20 cellular contexts compared by ENCODE assay signal in genomic region chr9:36213387-36213786, GRCh38. TPM values are rescaled to one million over a fixed set of nuclear protein-coding genes. Genes with fewer than 3 reads are reported as not detected.
DNase-seq lines count a peak whose midpoint lies in the region; ATAC-seq and TF ChIP-seq lines count a peak whose summit lies in the region.
"Had no signal": no experiment of that assay in that cellular context is flagged by ENCODE, and none has a peak within 500 bp of the region (broad histone marks: within the 10 kb centered on the region; RNA-seq: fewer than 3 reads in every experiment).

No MANE protein-coding gene starts in this region.

- H3K9me3 Mint-ChIP-seq in activated CD4-positive, alpha-beta T cell treated with anti-CD3 and anti-CD28 coated beads, Interleukin-2, amount 10 ng/mL, durations not matched to agents 24 days and 14 days = no peaks in the 10 kb centered on the region
- no peaks in the 10 kb centered on the region for H3K9me3 Mint-ChIP-seq in stimulated activated memory B cell treated with anti-CD40 and anti-IgM and Interleukin-4, amounts not matched to agents 10 μg/mL and 1 μg/mL and 100 μg/mL, for 72 hours

- no peak for DNase-seq in activated CD4-positive, alpha-beta T cell treated with anti-CD3 and anti-CD28 coated beads, Interleukin-2, amount 10 ng/mL, durations not matched to agents 24 days and 14 days
- DNase-seq in activated CD4-positive, alpha-beta T cell treated with anti-CD3 and anti-CD28 coated beads, Interleukin-2, amount 50 U/mL, for 4 hours = no peak
- DNase-seq in right cardiac atrium (no peak), left ventricle myocardium superior (no peak), esophagus muscularis mucosa (ENCODE audit: extremely low spot score) (no peak), ovary (no peak)
- DNase-seq: activated CD4-positive, CD25-positive, alpha-beta regulatory T cell treated with anti-CD3 and anti-CD28 coated beads, Interleukin-2, amount 50 U/mL, for 72 hours; body of pancreas; colonic mucosa; head of caudate nucleus; left lung; mucosa of descending colon; NCI-H1417 treated with DMSO at 0.1 percent for 48 hours; NCI-H510A treated with DMSO at 0.1 percent for 48 hours had no signal

- H3K27ac ChIP-seq in right cardiac atrium (ENCODE audit: low read length) = peak overlapping the region; percentile 25
- H3K27ac ChIP-seq in esophagus muscularis mucosa (replicated peaks in 1 of 4) = peak overlapping the region in 3 of 4 donors; percentile 3 to 38 (median 24)
- peak overlapping the region in 1 of 2 donors; percentile 36 for H3K27ac ChIP-seq in ovary
- H3K27ac ChIP-seq: BLaER1, colonic mucosa, HL-60, left lung had no signal

- H3K36me3 ChIP-seq in esophagus muscularis mucosa (peaks cover 33 to 80% (median 64%) of the 10 kb centered on the region in 4 donors), ovary (no peaks in the 10 kb centered on the region)

- H3K4me1 Mint-ChIP-seq in activated CD4-positive, alpha-beta T cell treated with anti-CD3 and anti-CD28 coated beads, Interleukin-2, amount 10 ng/mL, durations not matched to agents 24 days and 14 days = peaks cover 51% of the 10 kb centered on the region
- H3K4me1 Mint-ChIP-seq in stimulated activated memory B cell treated with anti-CD40 and anti-IgM and Interleukin-4, amounts not matched to agents 10 μg/mL and 1 μg/mL and 100 μg/mL, for 72 hours = peaks cover 44% of the 10 kb centered on the region

- no peaks in the 10 kb centered on the region for H3K27me3 Mint-ChIP-seq in activated CD4-positive, alpha-beta T cell treated with anti-CD3 and anti-CD28 coated beads, Interleukin-2, amount 10 ng/mL, durations not matched to agents 24 days and 14 days
- H3K27me3 Mint-ChIP-seq in stimulated activated memory B cell treated with anti-CD40 and anti-IgM and Interleukin-4, amounts not matched to agents 10 μg/mL and 1 μg/mL and 100 μg/mL, for 72 hours = no peaks in the 10 kb centered on the region

- H3K27me3 ChIP-seq in right cardiac atrium (ENCODE audit: control insufficient read depth, insufficient read depth) = no peaks in the 10 kb centered on the region
- no peaks in the 10 kb centered on the region for H3K27me3 ChIP-seq in esophagus muscularis mucosa
- H3K27me3 ChIP-seq in ovary = no peaks in the 10 kb centered on the region
- H3K27me3 ChIP-seq: BLaER1, body of pancreas, colonic mucosa, left lung had no signal

- H3K4me1 ChIP-seq in right cardiac atrium (ENCODE audit: control insufficient read depth, insufficient read depth, low read length) = peaks cover 29% of the 10 kb centered on the region
- peaks cover 55 to 80% (median 68%) of the 10 kb centered on the region in 4 donors for H3K4me1 ChIP-seq in esophagus muscularis mucosa
- peaks cover 14% of the 10 kb centered on the region for H3K4me1 ChIP-seq in ovary (ENCODE audit: insufficient read depth)
- H3K4me1 ChIP-seq: colonic mucosa had no signal

- ATAC-seq in right cardiac atrium (no peak), left ventricle myocardium superior (no peak), GM19455 (IDR thresholded peaks at IDR 0.05; ENCODE audit: unreplicated experiment) (no peak)
- ATAC-seq in stimulated activated memory B cell treated with anti-CD40 and anti-IgM and Interleukin-4, amounts not matched to agents 10 μg/mL and 1 μg/mL and 100 μg/mL, for 72 hours = no peak
- ATAC-seq: body of pancreas, left lung, mucosa of descending colon, SK-N-SH treated with all-trans-retinoic acid at 6 μM for 48 hours had no signal

- H3K4me3 Mint-ChIP-seq in activated CD4-positive, alpha-beta T cell treated with anti-CD3 and anti-CD28 coated beads, Interleukin-2, amount 10 ng/mL, durations not matched to agents 24 days and 14 days = no peak overlapping the region
- no peak overlapping the region for H3K4me3 Mint-ChIP-seq in stimulated activated memory B cell treated with anti-CD40 and anti-IgM and Interleukin-4, amounts not matched to agents 10 μg/mL and 1 μg/mL and 100 μg/mL, for 72 hours

- no peak overlapping the region for H3K4me3 ChIP-seq in right cardiac atrium (ENCODE audit: low read length)
- H3K4me3 ChIP-seq in esophagus muscularis mucosa = no peak overlapping the region
- H3K4me3 ChIP-seq in ovary = no peak overlapping the region
- H3K4me3 ChIP-seq: BLaER1, body of pancreas, colonic mucosa, left lung, mucosa of descending colon had no signal

- no peaks in the 10 kb centered on the region for H3K9me3 ChIP-seq in right cardiac atrium (ENCODE audit: control insufficient read depth, low read length)
- no peaks in the 10 kb centered on the region for H3K9me3 ChIP-seq in esophagus muscularis mucosa
- no peaks in the 10 kb centered on the region for H3K9me3 ChIP-seq in ovary
- H3K9me3 ChIP-seq: BLaER1, body of pancreas, colonic mucosa, left lung, mucosa of descending colon had no signal

- TF ChIP-seq POLR2A in esophagus muscularis mucosa (IDR thresholded peaks at IDR 0.05; ENCODE audit: low read depth) = no peak
- TF ChIP-seq POLR2A in ovary (IDR thresholded peaks at IDR 0.05) = no peak

- H3K36me3 Mint-ChIP-seq in activated CD4-positive, alpha-beta T cell treated with anti-CD3 and anti-CD28 coated beads, Interleukin-2, amount 10 ng/mL, durations not matched to agents 24 days and 14 days (ENCODE audit: low read depth) = peaks cover 67% of the 10 kb centered on the region
- H3K36me3 Mint-ChIP-seq in stimulated activated memory B cell treated with anti-CD40 and anti-IgM and Interleukin-4, amounts not matched to agents 10 μg/mL and 1 μg/mL and 100 μg/mL, for 72 hours = peaks cover 53% of the 10 kb centered on the region

- TF ChIP-seq EP300 in esophagus muscularis mucosa (IDR thresholded peaks at IDR 0.05) (no peak), ovary (IDR thresholded peaks at IDR 0.05) (no peak)

- intact Hi-C loops in activated CD4-positive, alpha-beta T cell treated with anti-CD3 and anti-CD28 coated beads, Interleukin-2, amount 10 ng/mL, durations not matched to agents 24 days and 14 days (cut with micrococcal nuclease) = loop anchor here (10.0 kb wide), 1 partner anchor 361 kb away; the partner anchor contains the start of gene MELK
- intact Hi-C loops in right cardiac atrium (cut with DNase I) (no loop called here), left ventricle myocardium superior (cut with micrococcal nuclease) (no loop called here), esophagus muscularis mucosa (cut with DNase I) (no loop called here), ovary (cut with DNase I) (no loop called here)

- TF ChIP-seq CTCF in esophagus muscularis mucosa (IDR thresholded peaks at IDR 0.05) = no peak
- TF ChIP-seq CTCF in ovary (IDR thresholded peaks at IDR 0.05) = no peak

- 76% methylated on average over 4 of the region's 4 CpGs for WGBS in right cardiac atrium
- 91% methylated on average over 4 of the region's 4 CpGs for WGBS in esophagus muscularis mucosa
- 91 to 94% (median 91%) methylated on average over 4 of the region's 4 CpGs for WGBS in ovary, 3 donors

- peak overlapping the region; percentile 73 for H3K27ac Mint-ChIP-seq in activated CD4-positive, alpha-beta T cell treated with anti-CD3 and anti-CD28 coated beads, Interleukin-2, amount 10 ng/mL, durations not matched to agents 24 days and 14 days
- peak overlapping the region; percentile 25 for H3K27ac Mint-ChIP-seq in stimulated activated memory B cell treated with anti-CD40 and anti-IgM and Interleukin-4, amounts not matched to agents 10 μg/mL and 1 μg/mL and 100 μg/mL, for 72 hours

RNA-seq across cellular contexts. Expression of gene CLTA, which starts 22.7 kb away (rescaled TPM):
- 173 and 177 TPM in 2 replicates for total RNA-seq in activated CD4-positive, alpha-beta T cell treated with anti-CD3 and anti-CD28 coated beads, Interleukin-2, amount 10 ng/mL, durations not matched to agents 24 days and 14 days
- 10 to 100 TPM; 69.0 to 76.7 (median 75.1) TPM for total RNA-seq in right cardiac atrium
- 69.5 TPM for polyA plus RNA-seq in right cardiac atrium
- total RNA-seq in left ventricle myocardium superior = 60.7 TPM
- 100 to 1,000 TPM; 125 to 178 (median 159) TPM for total RNA-seq in esophagus muscularis mucosa
- 100 to 1,000 TPM; 170 to 223 (median 202) TPM for total RNA-seq in ovary
- polyA plus RNA-seq in ovary = 100 to 1,000 TPM; 242 to 243 TPM

RNA-seq across cellular contexts. Expression of gene CCIN, which starts 44.2 kb away (rescaled TPM):
- not detected in 2 replicates for total RNA-seq in activated CD4-positive, alpha-beta T cell treated with anti-CD3 and anti-CD28 coated beads, Interleukin-2, amount 10 ng/mL, durations not matched to agents 24 days and 14 days
- total RNA-seq in right cardiac atrium (under 1 TPM in 3 of 4 donors, not detected in 1; 0.12 to 0.28 (median 0.17) TPM), left ventricle myocardium superior (0.17 TPM), esophagus muscularis mucosa (1 to 10 TPM in 1 of 4 donors, under 1 TPM in 3; 0.39 to 1.0 (median 0.46) TPM), ovary (under 1 TPM in 3 of 7 donors, not detected in 4; 0.15 to 0.28 (median 0.27) TPM)
- polyA plus RNA-seq in right cardiac atrium (0.07 TPM), ovary (under 1 TPM in 1 of 2 donors, not detected in 1; 0.33 TPM)
- total RNA-seq: A673, body of pancreas had no signal

RNA-seq across cellular contexts. Expression of gene GNE, which starts 44.9 kb away (rescaled TPM):
- total RNA-seq in activated CD4-positive, alpha-beta T cell treated with anti-CD3 and anti-CD28 coated beads, Interleukin-2, amount 10 ng/mL, durations not matched to agents 24 days and 14 days = 22.2 and 23.3 TPM in 2 replicates
- 10 to 100 TPM; 12.1 to 16.7 (median 14.8) TPM for total RNA-seq in right cardiac atrium
- 7.7 TPM for polyA plus RNA-seq in right cardiac atrium
- total RNA-seq in left ventricle myocardium superior = 12.3 TPM
- 10 to 100 TPM; 25.3 to 35.6 (median 29.9) TPM for total RNA-seq in esophagus muscularis mucosa
- total RNA-seq in ovary = 10 to 100 TPM; 17.1 to 34.1 (median 24.0) TPM
- polyA plus RNA-seq in ovary = 10 to 100 TPM; 13.0 to 22.9 TPM
